1 cellular context compared by ENCODE assay signal in the genomic region with DNA sequence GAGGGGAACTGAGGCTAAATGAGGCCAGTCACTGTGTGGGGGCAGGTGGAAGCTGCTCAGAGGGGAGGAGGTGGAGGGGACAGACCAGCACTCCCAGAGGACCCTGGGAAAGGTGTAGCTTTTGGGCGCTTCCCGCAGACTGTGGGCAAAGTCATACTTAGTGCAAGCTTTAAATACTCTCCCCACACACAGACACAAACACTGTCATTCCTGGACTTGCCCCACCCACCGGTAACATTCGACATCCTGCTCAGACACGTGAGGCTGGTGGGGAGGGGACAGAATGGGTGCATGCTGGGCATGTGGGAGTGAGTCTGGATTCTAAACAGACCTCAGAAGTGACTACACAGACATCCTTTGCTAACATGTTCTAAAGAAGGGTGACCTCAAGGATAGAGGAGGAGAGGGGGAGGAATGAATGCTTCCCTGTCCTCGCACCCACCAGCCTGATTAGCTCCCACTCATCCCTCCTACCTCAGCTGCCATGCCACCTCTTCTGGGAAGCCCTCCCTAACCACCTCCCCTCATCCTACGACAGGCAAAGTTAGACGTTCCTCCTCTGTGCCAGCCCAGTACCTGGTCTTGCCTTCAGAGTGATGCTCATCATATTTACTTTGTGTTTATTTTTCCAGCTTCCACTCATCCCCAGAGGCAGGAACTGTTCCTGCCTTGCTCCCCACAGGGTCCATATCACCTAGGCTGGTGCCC.
TF ChIP-seq lines count a peak whose summit lies in the region.

No MANE protein-coding gene starts in this region.

TF ChIP-seq in H1, 55 proteins besides CTCF, POLR2A, EP300 and RAD21:
- no peak for TF ChIP-seq CBX5 (IDR thresholded peaks at IDR 0.05; ENCODE audit: low read depth, low read length)
- no peak for TF ChIP-seq TCF12 (IDR thresholded peaks at IDR 0.05; ENCODE audit: low read depth, low read length)
- TF ChIP-seq HDAC6 (IDR thresholded peaks at IDR 0.05; ENCODE audit: low read depth, low read length) = no peak
- no peak for TF ChIP-seq CTBP2 (IDR thresholded peaks at IDR 0.05; ENCODE audit: borderline replicate concordance, insufficient read depth, insufficient read length, low read length)
- TF ChIP-seq SUZ12 (IDR thresholded peaks at IDR 0.05; ENCODE audit: low read length) = no peak
- TF ChIP-seq BCL11A (IDR thresholded peaks at IDR 0.05; ENCODE audit: low read depth in 2 of 2, low read length in 2 of 2) = no peak
- TF ChIP-seq, protein P1, sequence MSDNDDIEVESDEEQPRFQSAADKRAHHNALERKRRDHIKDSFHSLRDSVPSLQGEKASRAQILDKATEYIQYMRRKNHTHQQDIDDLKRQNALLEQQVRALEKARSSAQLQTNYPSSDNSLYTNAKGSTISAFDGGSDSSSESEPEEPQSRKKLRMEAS (IDR thresholded peaks at IDR 0.05) = no peak
